1 cellular context compared by ENCODE assay signal in the genomic region with DNA sequence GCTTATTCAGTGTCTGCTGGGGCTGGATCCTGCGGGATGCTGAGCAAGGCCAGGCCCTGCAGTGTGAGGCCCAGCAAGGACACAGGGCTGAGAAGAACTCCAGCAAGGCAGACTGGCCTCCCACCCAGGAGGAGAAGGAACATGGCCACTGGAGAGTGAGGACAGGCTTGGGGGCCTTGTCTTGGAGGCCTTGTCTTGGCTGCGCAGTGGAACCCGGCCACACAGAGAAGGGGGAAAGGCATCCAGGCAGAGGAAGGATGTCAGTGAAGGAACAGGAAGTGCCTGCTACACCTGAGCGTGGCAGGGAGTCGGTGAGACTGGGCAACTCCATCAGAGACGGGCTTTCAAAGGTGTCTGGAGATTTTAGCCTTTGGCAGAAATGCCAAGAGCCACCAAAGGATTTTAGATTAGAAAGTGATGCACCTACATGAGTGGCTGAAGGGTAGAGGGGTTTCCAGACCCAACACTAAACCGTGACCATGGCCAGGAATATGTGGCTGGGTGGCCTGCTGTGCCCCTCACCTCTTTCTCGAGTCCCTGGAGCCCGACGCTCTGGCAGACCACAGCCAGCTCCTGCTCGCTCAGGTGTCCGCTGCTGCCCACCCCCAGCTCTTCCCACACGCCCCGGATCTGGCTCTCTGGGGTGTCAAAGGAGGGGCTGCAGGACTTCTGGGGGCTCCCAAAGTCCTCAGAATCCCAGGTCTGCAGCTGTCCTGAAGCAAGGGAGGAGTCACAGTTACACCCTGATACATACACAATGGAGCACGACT.
TF ChIP-seq lines count a peak whose summit lies in the region.

No MANE protein-coding gene starts in this region.

TF ChIP-seq in HepG2, 621 proteins besides CTCF, POLR2A, EP300 and RAD21:
- TF ChIP-seq, protein P1, sequence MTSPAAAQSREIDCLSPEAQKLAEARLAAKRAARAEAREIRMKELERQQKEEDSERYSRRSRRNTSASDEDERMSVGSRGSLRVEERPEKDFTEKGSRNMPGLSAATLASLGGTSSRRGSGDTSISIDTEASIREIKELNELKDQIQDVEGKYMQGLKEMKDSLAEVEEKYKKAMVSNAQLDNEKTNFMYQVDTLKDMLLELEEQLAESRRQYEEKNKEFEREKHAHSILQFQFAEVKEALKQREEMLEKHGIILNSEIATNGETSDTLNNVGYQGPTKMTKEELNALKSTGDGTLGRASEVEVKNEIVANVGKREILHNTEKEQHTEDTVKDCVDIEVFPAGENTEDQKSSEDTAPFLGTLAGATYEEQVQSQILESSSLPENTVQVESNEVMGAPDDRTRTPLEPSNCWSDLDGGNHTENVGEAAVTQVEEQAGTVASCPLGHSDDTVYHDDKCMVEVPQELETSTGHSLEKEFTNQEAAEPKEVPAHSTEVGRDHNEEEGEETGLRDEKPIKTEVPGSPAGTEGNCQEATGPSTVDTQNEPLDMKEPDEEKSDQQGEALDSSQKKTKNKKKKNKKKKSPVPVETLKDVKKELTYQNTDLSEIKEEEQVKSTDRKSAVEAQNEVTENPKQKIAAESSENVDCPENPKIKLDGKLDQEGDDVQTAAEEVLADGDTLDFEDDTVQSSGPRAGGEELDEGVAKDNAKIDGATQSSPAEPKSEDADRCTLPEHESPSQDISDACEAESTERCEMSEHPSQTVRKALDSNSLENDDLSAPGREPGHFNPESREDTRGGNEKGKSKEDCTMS (CRISPR knock-in tag; conservative IDR thresholded peaks at IDR 0.05), result no peak
- TF ChIP-seq ZNF143 (CRISPR knock-in tag; IDR thresholded peaks at IDR 0.05) (no peak), ZBTB42 (CRISPR knock-in tag; IDR thresholded peaks at IDR 0.05) (no peak), AGO2 (optimal IDR thresholded peaks at IDR 0.05; ENCODE audit: low read depth, low read length) (peak; percentile 22), HCFC1 (IDR thresholded peaks at IDR 0.05; ENCODE audit: low read depth, low read length) (no peak), ZNF839 (CRISPR knock-in tag; IDR thresholded peaks at IDR 0.05; ENCODE audit: borderline replicate concordance) (0 out of 2 replicates have a peak, but pooled peaks have one; percentile 49), ZNF891 (CRISPR knock-in tag; IDR thresholded peaks at IDR 0.05) (0 out of 2 replicates have a peak, but pooled peaks have one; percentile 17), MEIS1 (CRISPR knock-in tag; IDR thresholded peaks at IDR 0.05; ENCODE audit: borderline replicate concordance) (no peak), ZSCAN25 (CRISPR knock-in tag; IDR thresholded peaks at IDR 0.05) (no peak), ZNF10 (CRISPR knock-in tag; IDR thresholded peaks at IDR 0.05; ENCODE audit: borderline replicate concordance, low read depth) (no peak), TP53 (CRISPR knock-in tag; conservative IDR thresholded peaks at IDR 0.05) (no peak), ZFP62 (CRISPR knock-in tag; IDR thresholded peaks at IDR 0.05) (no peak), ZNF296 (CRISPR knock-in tag; conservative IDR thresholded peaks at IDR 0.05) (no peak), MLLT10 (CRISPR knock-in tag; IDR thresholded peaks at IDR 0.05) (no peak)
- TF ChIP-seq, protein P2, sequence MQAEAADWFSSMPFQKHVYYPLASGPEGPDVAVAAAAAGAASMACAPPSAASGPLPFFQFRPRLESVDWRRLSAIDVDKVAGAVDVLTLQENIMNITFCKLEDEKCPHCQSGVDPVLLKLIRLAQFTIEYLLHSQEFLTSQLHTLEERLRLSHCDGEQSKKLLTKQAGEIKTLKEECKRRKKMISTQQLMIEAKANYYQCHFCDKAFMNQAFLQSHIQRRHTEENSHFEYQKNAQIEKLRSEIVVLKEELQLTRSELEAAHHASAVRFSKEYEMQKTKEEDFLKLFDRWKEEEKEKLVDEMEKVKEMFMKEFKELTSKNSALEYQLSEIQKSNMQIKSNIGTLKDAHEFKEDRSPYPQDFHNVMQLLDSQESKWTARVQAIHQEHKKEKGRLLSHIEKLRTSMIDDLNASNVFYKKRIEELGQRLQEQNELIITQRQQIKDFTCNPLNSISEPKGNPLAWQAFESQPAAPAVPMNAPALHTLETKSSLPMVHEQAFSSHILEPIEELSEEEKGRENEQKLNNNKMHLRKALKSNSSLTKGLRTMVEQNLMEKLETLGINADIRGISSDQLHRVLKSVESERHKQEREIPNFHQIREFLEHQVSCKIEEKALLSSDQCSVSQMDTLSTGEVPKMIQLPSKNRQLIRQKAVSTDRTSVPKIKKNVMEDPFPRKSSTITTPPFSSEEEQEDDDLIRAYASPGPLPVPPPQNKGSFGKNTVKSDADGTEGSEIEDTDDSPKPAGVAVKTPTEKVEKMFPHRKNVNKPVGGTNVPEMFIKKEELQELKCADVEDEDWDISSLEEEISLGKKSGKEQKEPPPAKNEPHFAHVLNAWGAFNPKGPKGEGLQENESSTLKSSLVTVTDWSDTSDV (CRISPR knock-in tag; IDR thresholded peaks at IDR 0.05), result peak; percentile 31; the same call in 1 of the 2 replicates
- TF ChIP-seq, protein P3, sequence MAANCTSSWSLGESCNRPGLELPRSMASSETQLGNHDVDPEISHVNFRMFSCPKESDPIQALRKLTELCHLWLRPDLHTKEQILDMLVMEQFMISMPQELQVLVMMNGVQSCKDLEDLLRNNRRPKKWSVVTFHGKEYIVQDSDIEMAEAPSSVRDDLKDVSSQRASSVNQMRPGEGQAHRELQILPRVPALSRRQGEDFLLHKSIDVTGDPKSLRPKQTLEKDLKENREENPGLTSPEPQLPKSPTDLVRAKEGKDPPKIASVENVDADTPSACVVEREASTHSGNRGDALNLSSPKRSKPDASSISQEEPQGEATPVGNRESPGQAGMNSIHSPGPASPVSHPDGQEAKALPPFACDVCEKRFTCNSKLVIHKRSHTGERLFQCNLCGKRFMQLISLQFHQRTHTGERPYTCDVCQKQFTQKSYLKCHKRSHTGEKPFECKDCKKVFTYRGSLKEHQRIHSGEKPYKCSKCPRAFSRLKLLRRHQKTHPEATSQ (CRISPR knock-in tag; IDR thresholded peaks at IDR 0.05; ENCODE audit: borderline replicate concordance), result no peak
- TF ChIP-seq, protein P4, sequence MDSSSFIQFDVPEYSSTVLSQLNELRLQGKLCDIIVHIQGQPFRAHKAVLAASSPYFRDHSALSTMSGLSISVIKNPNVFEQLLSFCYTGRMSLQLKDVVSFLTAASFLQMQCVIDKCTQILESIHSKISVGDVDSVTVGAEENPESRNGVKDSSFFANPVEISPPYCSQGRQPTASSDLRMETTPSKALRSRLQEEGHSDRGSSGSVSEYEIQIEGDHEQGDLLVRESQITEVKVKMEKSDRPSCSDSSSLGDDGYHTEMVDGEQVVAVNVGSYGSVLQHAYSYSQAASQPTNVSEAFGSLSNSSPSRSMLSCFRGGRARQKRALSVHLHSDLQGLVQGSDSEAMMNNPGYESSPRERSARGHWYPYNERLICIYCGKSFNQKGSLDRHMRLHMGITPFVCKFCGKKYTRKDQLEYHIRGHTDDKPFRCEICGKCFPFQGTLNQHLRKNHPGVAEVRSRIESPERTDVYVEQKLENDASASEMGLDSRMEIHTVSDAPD (CRISPR knock-in tag; IDR thresholded peaks at IDR 0.05), result no peak
- TF ChIP-seq, protein P5, sequence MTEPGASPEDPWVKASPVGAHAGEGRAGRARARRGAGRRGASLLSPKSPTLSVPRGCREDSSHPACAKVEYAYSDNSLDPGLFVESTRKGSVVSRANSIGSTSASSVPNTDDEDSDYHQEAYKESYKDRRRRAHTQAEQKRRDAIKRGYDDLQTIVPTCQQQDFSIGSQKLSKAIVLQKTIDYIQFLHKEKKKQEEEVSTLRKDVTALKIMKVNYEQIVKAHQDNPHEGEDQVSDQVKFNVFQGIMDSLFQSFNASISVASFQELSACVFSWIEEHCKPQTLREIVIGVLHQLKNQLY (CRISPR knock-in tag; IDR thresholded peaks at IDR 0.05), result no peak
